ENCODE assay signal across 8 cellular contexts in the genomic region with DNA sequence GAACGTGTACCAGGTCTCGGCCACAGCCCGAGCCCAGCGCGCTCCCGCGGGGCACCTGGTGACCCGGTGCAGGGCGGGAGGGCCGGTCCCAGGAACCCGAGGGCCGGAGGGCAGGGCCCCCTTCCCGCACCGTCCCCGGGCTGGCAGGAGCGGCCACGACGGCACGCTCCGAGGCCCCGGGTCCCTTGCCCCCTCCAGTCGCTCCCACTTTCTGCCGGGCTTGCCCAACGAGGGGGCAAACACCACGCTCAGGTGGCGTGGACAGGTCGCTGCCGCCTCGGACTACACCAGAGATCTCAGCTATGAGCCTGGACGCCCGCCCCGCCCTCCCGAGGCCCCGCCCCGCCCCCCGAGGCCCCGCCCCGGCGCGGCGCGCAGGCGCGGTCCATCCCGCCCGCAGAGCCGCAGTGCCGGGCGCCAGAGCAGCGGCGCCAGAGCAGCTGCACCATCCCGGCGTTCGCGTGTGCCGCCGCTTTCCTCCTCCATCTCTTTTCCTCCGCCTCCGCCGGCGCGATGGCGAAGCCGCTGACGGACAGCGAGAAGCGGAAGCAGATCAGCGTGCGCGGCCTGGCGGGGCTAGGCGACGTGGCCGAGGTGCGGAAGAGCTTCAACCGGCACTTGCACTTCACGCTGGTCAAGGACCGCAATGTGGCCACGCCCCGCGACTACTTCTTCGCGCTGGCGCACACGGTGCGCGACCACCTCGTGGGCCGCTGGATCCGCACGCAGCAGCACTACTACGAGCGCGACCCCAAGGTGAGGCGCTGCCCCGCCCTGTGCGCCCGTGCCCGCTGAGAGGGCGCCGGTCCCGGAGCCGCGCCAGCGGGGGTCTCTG. TPM values are rescaled to one million over a fixed set of nuclear protein-coding genes. Genes with fewer than 3 reads are reported as not detected.
DNase-seq lines count a peak whose midpoint lies in the region; ATAC-seq, FAIRE-seq and TF ChIP-seq lines count a peak whose summit lies in the region.

A gene (plus strand): TSS at position 420 of the 835 bp plus-strand sequence. CDS start 94 bp downstream, at position 514.

- H3K27me3 ChIP-seq in pancreas: no peaks in the 10 kb centered on the region
- H3K27me3 ChIP-seq in tibial nerve: no peaks in the 10 kb centered on the region

- FAIRE-seq in pancreas (lab: Jason Lieb, UNC): no peak

- H3K4me1 ChIP-seq in pancreas (peaks cover 0 to 16% (median 6%) of the 10 kb centered on the region in 3 donors), tibial nerve (peaks cover 0 to 56% (median 25%) of the 10 kb centered on the region in 4 donors)

- TF ChIP-seq CTCF in GM12865 (IDR thresholded peaks at IDR 0.05; ENCODE audit: insufficient read depth, low read depth, low read length, missing control alignments) (no peak), pancreas (IDR thresholded peaks at IDR 0.05) (no peak), tibial nerve (IDR thresholded peaks at IDR 0.05) (no peak)

- H3K36me3 ChIP-seq in pancreas (no peaks in the 10 kb centered on the region), tibial nerve (no peaks in the 10 kb centered on the region)

- H3K9me3 ChIP-seq in pancreas (no peaks in the 10 kb centered on the region), tibial nerve (no peaks in the 10 kb centered on the region)

- intact Hi-C loops in Right ventricle myocardium superior (cut with DNase I) (loop anchor here (5.0 kb wide), 1 partner anchor 51 kb away; a partner anchor contains a TSS), pancreas (cut with DNase I) (loop anchor here in 2 of 3 donors (5.0 to 10.0 kb wide), 2 partner anchors 49 to 53 kb away; a partner anchor contains a TSS)

- TF ChIP-seq POLR2A in tibial nerve (IDR thresholded peaks at IDR 0.05): peak; percentile 92 to 93

- peak within 1 kb of the TSS; percentile 89 for H3K4me3 ChIP-seq in GM12865 (ENCODE audit: low read depth, low read length)
- peak within 1 kb of the TSS; percentile 60 to 96 (median 70) for H3K4me3 ChIP-seq in pancreas
- H3K4me3 ChIP-seq in tibial nerve: peak within 1 kb of the TSS; percentile 54 to 92 (median 90)

- WGBS in pancreas, 2 donors: 1% methylated on average over 52 to 105 of the region's 105 CpGs
- WGBS in tibial nerve, 2 donors: 2 to 3% methylated on average over 20 to 25 of the region's 105 CpGs

- TF ChIP-seq EP300 in tibial nerve (IDR thresholded peaks at IDR 0.05): peak in 1 of 2 donors; percentile 98

- DNase-seq in GM12865 (ENCODE audit: low read depth) (peak; percentile 93), NCI-H1092 (lab: John Stamatoyannopoulos, UW) (peak; percentile 71), SW480 (ENCODE audit: low spot score) (peak; percentile 90), Right ventricle myocardium superior (peak; percentile 87), pancreas (peak; percentile 70 to 92 (median 82)), tibial nerve (ENCODE audit: low spot score in 2 of 2) (peak; percentile 61)
- peak; percentile 41 for DNase-seq in activated naive CD8-positive, alpha-beta T cell treated with anti-CD3 and anti-CD28 coated beads, Interleukin-2, amount 50 U/mL, for 16 hours (ENCODE audit: low read depth, low spot score)

- ATAC-seq in HG02610 (IDR thresholded peaks at IDR 0.05; ENCODE audit: unreplicated experiment): peak; percentile 65
- peak; percentile 88 for ATAC-seq in Right ventricle myocardium superior (ENCODE audit: poor library complexity)
- peak; percentile 87 to 95 (median 94) for ATAC-seq in pancreas

- H3K27ac ChIP-seq in pancreas (peak within 1 kb of the TSS; percentile 64 to 97 (median 84)), tibial nerve (peak within 1 kb of the TSS; percentile 78 to 96 (median 88))

RNA-seq across cellular contexts. Expression of the gene that starts here (rescaled TPM):
- 170 TPM for total RNA-seq in Right ventricle myocardium superior
- 10 to 100 TPM; 17.4 to 25.0 (median 23.7) TPM for total RNA-seq in pancreas
- polyA plus RNA-seq in pancreas: 10 to 100 TPM; 37.2 TPM
- total RNA-seq in tibial nerve: 100 to 1,000 TPM in 1 of 4 donors, 10 to 100 TPM in 3; 71.6 to 119 (median 78.6) TPM

Comparison
In these comparisons a context has a peak if more than half of its experiments do, and no peak if none do; other contexts are left out.
1. Peak in every context shown above with its lines: DNase-seq, ATAC-seq, H3K4me3 ChIP-seq and H3K27ac ChIP-seq.
2. DNase-seq: peak in every context shown above with its lines; median percentile 93 in GM12865; 90 in SW480; 87 in Right ventricle myocardium superior; 82 in pancreas; 71 in NCI-H1092; 61 in tibial nerve; 41 in activated naive CD8-positive, alpha-beta T cell treated with anti-CD3 and anti-CD28 coated beads, Interleukin-2, amount 50 U/mL, for 16 hours.